Comparison of ENCODE assay signal across 9 cellular contexts in the genomic region with DNA sequence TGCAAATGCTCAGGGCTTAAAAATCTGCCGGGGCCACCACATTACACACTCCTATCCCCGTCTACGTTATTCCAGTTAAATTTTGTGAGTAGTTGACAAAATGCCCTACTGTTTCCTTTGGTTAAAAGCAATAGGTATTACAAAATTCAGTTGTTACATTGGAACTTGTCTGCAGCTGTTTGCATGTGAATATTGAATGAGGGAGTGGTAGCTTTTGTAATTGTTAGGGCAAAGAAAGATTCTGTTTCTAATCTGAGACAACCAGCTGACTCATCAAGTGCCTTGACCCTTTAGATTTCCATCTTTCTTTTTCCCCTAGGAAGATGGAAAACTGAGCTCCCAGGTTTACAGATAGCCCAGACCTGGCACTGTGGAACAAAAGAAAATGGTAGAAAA. TPM values are rescaled to one million over a fixed set of nuclear protein-coding genes. Genes with fewer than 3 reads are reported as not detected.
DNase-seq lines count a peak whose midpoint lies in the region; TF ChIP-seq lines count a peak whose summit lies in the region.
"Had no signal": no experiment of that assay in that cellular context is flagged by ENCODE, and none has a peak within 500 bp of the region (broad histone marks: within the 10 kb centered on the region; RNA-seq: fewer than 3 reads in every experiment).

No MANE protein-coding gene starts in this region.

- no peaks in the 10 kb centered on the region for H3F3A ChIP-seq in OCI-LY1 (ENCODE audit: insufficient read depth, low read length)

- H4K20me1 ChIP-seq in OCI-LY1 (ENCODE audit: insufficient read depth, low read length), result no peaks in the 10 kb centered on the region

- no peak overlapping the region for H3K4me3 ChIP-seq in OCI-LY1 (ENCODE audit: low read depth, low read length, poor library complexity, severe bottlenecking)
- H3K4me3 ChIP-seq in esophagus (ENCODE audit: low read depth in 1 of 2, low read length in 2 of 2), result no peak overlapping the region
- no peak overlapping the region for H3K4me3 ChIP-seq in rectal smooth muscle tissue (ENCODE audit: low read length)
- H3K4me3 ChIP-seq: thyroid gland had no signal

- 13 to 28% methylated on average over 3 of the region's 3 CpGs for WGBS in esophagus, 2 donors

- no peaks in the 10 kb centered on the region for H3K9me3 ChIP-seq in OCI-LY1 (ENCODE audit: low read length)
- no peaks in the 10 kb centered on the region for H3K9me3 ChIP-seq in esophagus (ENCODE audit: control insufficient read depth in 2 of 2, insufficient read depth in 1 of 2, low read depth in 1 of 2, low read length in 1 of 2)
- H3K9me3 ChIP-seq: thyroid gland had no signal

- peaks cover 20% of the 10 kb centered on the region for H3K4me1 ChIP-seq in OCI-LY1 (ENCODE audit: insufficient read depth, low read length, severe bottlenecking)
- peaks cover 9 to 12% of the 10 kb centered on the region in 2 donors for H3K4me1 ChIP-seq in esophagus (ENCODE audit: control insufficient read depth in 2 of 2, insufficient read depth in 2 of 2, low read length in 1 of 2)
- H3K4me1 ChIP-seq in rectal smooth muscle tissue (ENCODE audit: control insufficient read depth, insufficient read depth, low read length), result peaks cover 24% of the 10 kb centered on the region

- no peaks in the 10 kb centered on the region for H3K9me2 ChIP-seq in OCI-LY1 (ENCODE audit: low read depth, low read length)

- H3K9ac ChIP-seq in OCI-LY1 (ENCODE audit: low read length) (no peak overlapping the region; the same call in 1 of the 2 replicates), rectal smooth muscle tissue (ENCODE audit: low read length) (no peak overlapping the region)

- no peak overlapping the region for H3K4me2 ChIP-seq in OCI-LY1 (ENCODE audit: low read length)

- intact Hi-C loops in head of caudate nucleus (cut with DNase I), result no loop called here

- H3K27me3 ChIP-seq in OCI-LY1 (ENCODE audit: insufficient read depth, low read length), result no peaks in the 10 kb centered on the region
- no peaks in the 10 kb centered on the region for H3K27me3 ChIP-seq in esophagus (ENCODE audit: control insufficient read depth in 1 of 2, insufficient read depth in 2 of 2, low read length in 2 of 2)
- no peaks in the 10 kb centered on the region for H3K27me3 ChIP-seq in rectal smooth muscle tissue (ENCODE audit: control insufficient read depth, insufficient read depth, low read length)
- H3K27me3 ChIP-seq: thyroid gland had no signal

- H3K36me3 ChIP-seq in OCI-LY1 (ENCODE audit: insufficient read depth, low read length) (peaks cover 29% of the 10 kb centered on the region), esophagus (ENCODE audit: control insufficient read depth in 2 of 2, insufficient read depth in 2 of 2, low read length in 1 of 2) (peaks cover 0 to 17% of the 10 kb centered on the region in 2 donors), rectal smooth muscle tissue (ENCODE audit: control insufficient read depth, insufficient read depth, low read length) (peaks cover 7% of the 10 kb centered on the region)

- TF ChIP-seq CTCF in OCI-LY1 (IDR thresholded peaks at IDR 0.05; ENCODE audit: low read length), result no peak

- H2AFZ ChIP-seq in OCI-LY1 (ENCODE audit: low read length), result no peak overlapping the region

- peaks cover 24% of the 10 kb centered on the region for H3K79me2 ChIP-seq in OCI-LY1 (ENCODE audit: insufficient read depth, low read length)

- peak overlapping the region; percentile 75 for H3K27ac ChIP-seq in OCI-LY1 (ENCODE audit: low read depth, low read length, poor library complexity, severe bottlenecking)
- peak overlapping the region; percentile 22 to 70 for H3K27ac ChIP-seq in esophagus (ENCODE audit: low read depth in 2 of 2, low read length in 1 of 2)
- H3K27ac ChIP-seq in rectal smooth muscle tissue (ENCODE audit: low read depth, low read length), result peak overlapping the region; percentile 12

- peak; percentile 69 for DNase-seq in EH (ENCODE audit: low read depth)
- no peak for DNase-seq in RKO (ENCODE audit: low spot score)
- no peak for DNase-seq in HK-2 (ENCODE audit: unreplicated experiment)
- DNase-seq in medulla oblongata (ENCODE audit: extremely low spot score), result no peak
- no peak for DNase-seq in head of caudate nucleus

RNA-seq across cellular contexts. Expression of a gene that starts 30.2 kb away (rescaled TPM):
- polyA plus RNA-seq in esophagus, result 1 to 10 TPM; 7.1 to 7.9 TPM

RNA-seq across cellular contexts. Expression of a gene that starts 31.0 kb away (rescaled TPM):
- polyA plus RNA-seq in esophagus, result 1 to 10 TPM; 3.0 to 6.5 TPM

RNA-seq across cellular contexts. Expression of a gene that starts 43.9 kb away (rescaled TPM):
- 10 to 100 TPM; 59.2 to 66.8 TPM for polyA plus RNA-seq in esophagus

RNA-seq across cellular contexts. Expression of a gene that starts 57.9 kb away (rescaled TPM):
- 100 to 1,000 TPM in 1 of 2 donors, 10 to 100 TPM in 1; 94.8 to 111 TPM for polyA plus RNA-seq in esophagus

Comparison
In these comparisons a context has a peak if more than half of its experiments do, and no peak if none do; other contexts are left out.
1. H3K27ac ChIP-seq: peak in every context shown above with its lines; median percentile 75 in OCI-LY1; 46 in esophagus; 12 in rectal smooth muscle tissue.